8 cellular contexts compared by ENCODE assay signal in genomic region chr9:42743030-42743813, GRCh38.
DNase-seq lines count a peak whose midpoint lies in the region; ATAC-seq and TF ChIP-seq lines count a peak whose summit lies in the region.
"Not testable (repeated sequence)": the region's sequence is repeated elsewhere in the genome, so short reads cannot be mapped to it uniquely, and the experiment has no call there.

No MANE protein-coding gene starts in this region.

- not testable (repeated sequence) for H3K27ac ChIP-seq in gastroesophageal sphincter

- not testable (repeated sequence) for H3K27ac Mint-ChIP-seq in neural crest cell (ENCODE audit: unreplicated experiment)

- peak; percentile 73 for TF ChIP-seq CTCF in HFF-Myc (IDR thresholded peaks at IDR 0.05; ENCODE audit: low read depth, low read length, missing control alignments)
- peak; percentile 64 to 84 (median 80) for TF ChIP-seq CTCF in gastroesophageal sphincter (IDR thresholded peaks at IDR 0.05)
- peak; percentile 80 for TF ChIP-seq CTCF in neural crest cell (conservative IDR thresholded peaks at IDR 0.05)

- H3K27me3 Mint-ChIP-seq in neural crest cell (ENCODE audit: low read depth): peaks cover 34% of the 10 kb centered on the region

- DNase-seq in DMS153 treated with DMSO at 0.1 percent for 48 hours (lab: John Stamatoyannopoulos, UW; ENCODE audit: unreplicated experiment) (peak; percentile 3), HFF-Myc (ENCODE audit: extremely low read depth, low read depth) (peak; percentile 5), NCI-H1694 treated with DMSO at 0.1 percent for 48 hours (lab: John Stamatoyannopoulos, UW) (peak; percentile 10), T follicular helper cell (ENCODE audit: low read depth) (peak; percentile 41), neural crest cell (ENCODE audit: low read depth, low spot score) (peak; percentile 69)
- peak; percentile 58 for DNase-seq in activated naive CD4-positive, alpha-beta T cell treated with anti-CD3 and anti-CD28 coated beads, Interleukin-2, amount 50 U/mL, for 16 hours
- DNase-seq in stimulated activated CD8-positive, alpha-beta memory T cell treated with anti-CD3 and anti-CD28 coated beads, Interleukin-7, amount 100 ng/mL, for 1 hour (ENCODE audit: low read depth in 2 of 2): peak; percentile 11 to 37

- not testable (repeated sequence) for H3K36me3 Mint-ChIP-seq in neural crest cell (ENCODE audit: low read depth)

- peak; percentile 58 for ATAC-seq in gastroesophageal sphincter

- not testable (repeated sequence) for H3K4me3 ChIP-seq in HFF-Myc (replicated peaks; ENCODE audit: low read depth, low read length)
- H3K4me3 ChIP-seq in gastroesophageal sphincter: peak overlapping the region in 1 of 2 donors; percentile 25

- not testable (repeated sequence) for H3K4me1 ChIP-seq in gastroesophageal sphincter

- H3K27me3 ChIP-seq in gastroesophageal sphincter: not testable (repeated sequence)

- WGBS in gastroesophageal sphincter (ENCODE audit: low coverage in 1 of 2), 2 donors: 36% methylated on average over 4 of the region's 40 CpGs; no CpG with 5 or more reads in 1 of the 2 donors

- not testable (repeated sequence) for TF ChIP-seq POLR2A in gastroesophageal sphincter (IDR thresholded peaks at IDR 0.05)

- H3K36me3 ChIP-seq in gastroesophageal sphincter: not testable (repeated sequence)

- not testable (repeated sequence) for TF ChIP-seq EP300 in gastroesophageal sphincter (IDR thresholded peaks at IDR 0.05)

- H3K9me3 Mint-ChIP-seq in neural crest cell: not testable (repeated sequence)

- not testable (repeated sequence) for H3K4me3 Mint-ChIP-seq in neural crest cell

- H3K4me1 Mint-ChIP-seq in neural crest cell: not testable (repeated sequence)

- not testable (repeated sequence) for H3K9me3 ChIP-seq in gastroesophageal sphincter

Comparison
In these comparisons a context has a peak if more than half of its experiments do, and no peak if none do; other contexts are left out.
1. DNase-seq: peak in every context shown above with its lines; median percentile 69 in neural crest cell; 58 in activated naive CD4-positive, alpha-beta T cell treated with anti-CD3 and anti-CD28 coated beads, Interleukin-2, amount 50 U/mL, for 16 hours; 41 in T follicular helper cell; 24 in stimulated activated CD8-positive, alpha-beta memory T cell treated with anti-CD3 and anti-CD28 coated beads, Interleukin-7, amount 100 ng/mL, for 1 hour; 10 in NCI-H1694 treated with DMSO at 0.1 percent for 48 hours; 5 in HFF-Myc; 3 in DMS153 treated with DMSO at 0.1 percent for 48 hours.